8 cellular contexts compared by ENCODE assay signal in the genomic region with DNA sequence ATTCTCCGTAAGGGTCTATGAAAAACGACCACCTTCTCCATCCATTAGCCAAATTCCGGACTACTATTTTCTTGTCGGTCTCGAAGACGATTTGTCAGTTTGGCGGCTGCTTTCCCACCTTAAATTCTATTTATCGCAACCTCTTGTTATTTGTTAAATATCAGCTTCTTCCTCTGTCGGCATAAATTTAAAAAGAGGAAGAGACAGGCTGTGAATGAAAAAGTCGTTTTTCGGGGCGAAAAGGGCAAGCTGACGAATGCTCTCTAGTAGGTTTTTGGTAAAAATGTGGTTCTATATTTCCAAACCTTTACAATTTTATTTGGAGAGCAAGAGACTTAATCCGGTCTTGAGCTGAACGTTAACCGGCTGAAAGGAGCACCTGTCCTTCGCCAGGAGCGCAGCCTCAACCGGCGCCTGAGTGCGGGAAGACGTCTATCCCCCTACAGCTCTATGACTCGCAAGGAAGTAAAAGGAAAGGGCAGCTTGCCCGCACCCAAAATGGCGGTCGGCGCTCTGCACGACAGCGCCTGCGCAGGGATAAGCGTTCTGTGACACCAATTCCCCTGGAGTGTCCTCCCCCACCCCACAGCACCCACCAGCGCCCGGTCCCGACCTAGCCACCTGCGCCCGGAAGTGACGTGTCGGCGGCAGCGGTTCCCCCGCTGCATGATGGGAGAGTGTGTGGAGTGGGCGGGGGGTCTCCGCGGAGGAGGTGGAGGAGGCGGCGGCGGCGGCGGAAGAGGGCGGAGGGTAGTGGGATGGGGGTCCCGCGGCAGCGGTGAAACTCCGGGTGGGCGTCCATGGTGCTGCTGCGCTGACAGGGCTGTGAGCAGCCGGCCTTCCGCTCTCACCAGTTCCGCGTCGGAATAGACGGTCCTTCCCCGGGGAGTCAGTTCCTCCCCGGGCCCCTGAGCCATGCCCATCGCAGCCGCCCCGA. TPM values are rescaled to one million over a fixed set of nuclear protein-coding genes. Genes with fewer than 3 reads are reported as not detected.
DNase-seq lines count a peak whose midpoint lies in the region; ATAC-seq and TF ChIP-seq lines count a peak whose summit lies in the region.

A gene with protein sequence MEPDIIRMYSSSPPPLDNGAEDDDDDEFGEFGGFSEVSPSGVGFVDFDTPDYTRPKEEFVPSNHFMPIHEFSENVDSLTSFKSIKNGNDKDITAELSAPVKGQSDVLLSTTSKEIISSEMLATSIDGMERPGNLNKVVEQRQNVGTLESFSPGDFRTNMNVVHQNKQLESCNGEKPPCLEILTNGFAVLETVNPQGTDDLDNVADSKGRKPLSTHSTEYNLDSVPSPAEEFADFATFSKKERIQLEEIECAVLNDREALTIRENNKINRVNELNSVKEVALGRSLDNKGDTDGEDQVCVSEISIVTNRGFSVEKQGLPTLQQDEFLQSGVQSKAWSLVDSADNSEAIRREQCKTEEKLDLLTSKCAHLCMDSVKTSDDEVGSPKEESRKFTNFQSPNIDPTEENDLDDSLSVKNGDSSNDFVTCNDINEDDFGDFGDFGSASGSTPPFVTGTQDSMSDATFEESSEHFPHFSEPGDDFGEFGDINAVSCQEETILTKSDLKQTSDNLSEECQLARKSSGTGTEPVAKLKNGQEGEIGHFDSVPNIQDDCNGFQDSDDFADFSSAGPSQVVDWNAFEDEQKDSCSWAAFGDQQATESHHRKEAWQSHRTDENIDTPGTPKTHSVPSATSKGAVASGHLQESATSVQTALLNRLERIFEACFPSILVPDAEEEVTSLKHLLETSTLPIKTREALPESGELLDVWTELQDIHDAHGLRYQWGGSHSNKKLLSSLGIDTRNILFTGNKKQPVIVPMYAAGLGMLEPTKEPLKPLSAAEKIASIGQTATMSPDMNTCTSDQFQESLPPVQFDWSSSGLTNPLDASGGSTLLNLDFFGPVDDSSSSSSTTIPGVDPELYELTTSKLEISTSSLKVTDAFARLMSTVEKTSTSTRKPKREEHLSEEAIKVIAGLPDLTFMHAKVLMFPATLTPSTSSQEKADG (plus strand): TSS at position 662 of the 937 bp plus-strand sequence. CDS start 27,147 bp downstream, outside the sequence.

- no peaks in the 10 kb centered on the region for H3K27me3 ChIP-seq in liver (ENCODE audit: control insufficient read depth in 4 of 4, insufficient read depth in 4 of 4, low read length in 3 of 4)

- H3K4me3 ChIP-seq in liver (ENCODE audit: low read depth in 1 of 3, low read length in 3 of 3), result peak within 1 kb of the TSS; percentile 75 to 97 (median 85)

- DNase-seq in NCI-H82 (lab: John Stamatoyannopoulos, UW) (peak; percentile 100), dermis microvascular lymphatic vessel endothelial cell (ENCODE audit: low read depth in 2 of 2) (peak; percentile 96 to 99)
- peak; percentile 99 for DNase-seq in activated CD4-positive, alpha-beta T cell treated with anti-CD3 and anti-CD28 coated beads, Interleukin-2, amount 50 U/mL, for 48 hours
- DNase-seq in stimulated activated CD4-positive, alpha-beta T cell treated with anti-CD3 and anti-CD28 coated beads, Interleukin-4, amount 100 ng/mL, for 24 hours, result peak; percentile 99

- TF ChIP-seq CTCF in C4-2B (conservative IDR thresholded peaks at IDR 0.05), result no peak
- no peak for TF ChIP-seq CTCF in liver (IDR thresholded peaks at IDR 0.05; ENCODE audit: low read depth, low read length, missing input control)

- WGBS in liver, result under 1% methylated on average over 67 of the region's 67 CpGs

- no peaks in the 10 kb centered on the region for H3K36me3 ChIP-seq in liver (ENCODE audit: control insufficient read depth in 4 of 4, insufficient read depth in 3 of 4, low read depth in 1 of 4, low read length in 3 of 4)

- TF ChIP-seq RAD21 in liver (IDR thresholded peaks at IDR 0.05), result peak; percentile 14 to 44

- peak within 1 kb of the TSS; percentile 85 for H3K27ac ChIP-seq in C4-2B
- H3K27ac ChIP-seq in liver (ENCODE audit: low read depth in 1 of 2, low read length in 2 of 2), result peak within 1 kb of the TSS; percentile 89 to 98

- peaks cover 1 to 25% (median 15%) of the 10 kb centered on the region in 4 donors for H3K4me1 ChIP-seq in liver (ENCODE audit: control insufficient read depth in 4 of 4, insufficient read depth in 4 of 4, low read length in 3 of 4)

- ATAC-seq in GM19395 (IDR thresholded peaks at IDR 0.05; ENCODE audit: unreplicated experiment) (peak; percentile 79), HG03565 (IDR thresholded peaks at IDR 0.05; ENCODE audit: unreplicated experiment) (peak; percentile 78)

- peak within 1 kb of the TSS; percentile 91 to 99 for H3K9ac ChIP-seq in liver (ENCODE audit: low read depth in 1 of 2, low read length in 2 of 2)

- H3K9me3 ChIP-seq in liver (ENCODE audit: control insufficient read depth in 4 of 4, low read length in 3 of 4), result no peaks in the 10 kb centered on the region

TF ChIP-seq in liver, 16 proteins besides CTCF, POLR2A, EP300 and RAD21:
- TF ChIP-seq, protein P1, sequence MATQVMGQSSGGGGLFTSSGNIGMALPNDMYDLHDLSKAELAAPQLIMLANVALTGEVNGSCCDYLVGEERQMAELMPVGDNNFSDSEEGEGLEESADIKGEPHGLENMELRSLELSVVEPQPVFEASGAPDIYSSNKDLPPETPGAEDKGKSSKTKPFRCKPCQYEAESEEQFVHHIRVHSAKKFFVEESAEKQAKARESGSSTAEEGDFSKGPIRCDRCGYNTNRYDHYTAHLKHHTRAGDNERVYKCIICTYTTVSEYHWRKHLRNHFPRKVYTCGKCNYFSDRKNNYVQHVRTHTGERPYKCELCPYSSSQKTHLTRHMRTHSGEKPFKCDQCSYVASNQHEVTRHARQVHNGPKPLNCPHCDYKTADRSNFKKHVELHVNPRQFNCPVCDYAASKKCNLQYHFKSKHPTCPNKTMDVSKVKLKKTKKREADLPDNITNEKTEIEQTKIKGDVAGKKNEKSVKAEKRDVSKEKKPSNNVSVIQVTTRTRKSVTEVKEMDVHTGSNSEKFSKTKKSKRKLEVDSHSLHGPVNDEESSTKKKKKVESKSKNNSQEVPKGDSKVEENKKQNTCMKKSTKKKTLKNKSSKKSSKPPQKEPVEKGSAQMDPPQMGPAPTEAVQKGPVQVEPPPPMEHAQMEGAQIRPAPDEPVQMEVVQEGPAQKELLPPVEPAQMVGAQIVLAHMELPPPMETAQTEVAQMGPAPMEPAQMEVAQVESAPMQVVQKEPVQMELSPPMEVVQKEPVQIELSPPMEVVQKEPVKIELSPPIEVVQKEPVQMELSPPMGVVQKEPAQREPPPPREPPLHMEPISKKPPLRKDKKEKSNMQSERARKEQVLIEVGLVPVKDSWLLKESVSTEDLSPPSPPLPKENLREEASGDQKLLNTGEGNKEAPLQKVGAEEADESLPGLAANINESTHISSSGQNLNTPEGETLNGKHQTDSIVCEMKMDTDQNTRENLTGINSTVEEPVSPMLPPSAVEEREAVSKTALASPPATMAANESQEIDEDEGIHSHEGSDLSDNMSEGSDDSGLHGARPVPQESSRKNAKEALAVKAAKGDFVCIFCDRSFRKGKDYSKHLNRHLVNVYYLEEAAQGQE (IDR thresholded peaks at IDR 0.05), result peak; percentile 73
- TF ChIP-seq HNF4G (IDR thresholded peaks at IDR 0.05) (no peak), RXRA (IDR thresholded peaks at IDR 0.05) (peak; percentile 29 to 35), NR2F2 (IDR thresholded peaks at IDR 0.05) (peak; percentile 44), ATF3 (IDR thresholded peaks at IDR 0.05) (no peak), EGR1 (IDR thresholded peaks at IDR 0.05; ENCODE audit: low read depth in 2 of 2) (peak; percentile 66 to 68), YY1 (IDR thresholded peaks at IDR 0.05) (peak; percentile 100), TAF1 (conservative IDR thresholded peaks at IDR 0.05) (peak; percentile 88), GABPA (IDR thresholded peaks at IDR 0.05 in 1 of 2, conservative IDR thresholded peaks at IDR 0.05 in 1 of 2) (peak; percentile 82 to 94), ZBTB33 (IDR thresholded peaks at IDR 0.05) (peak; percentile 35), SP1 (IDR thresholded peaks at IDR 0.05) (peak; percentile 61), FOXA2 (IDR thresholded peaks at IDR 0.05) (no peak), JUND (IDR thresholded peaks at IDR 0.05) (no peak), FOXA1 (IDR thresholded peaks at IDR 0.05) (no peak), HNF4A (conservative IDR thresholded peaks at IDR 0.05) (peak in 1 of 2 donors; percentile 19)
- TF ChIP-seq, protein P2, sequence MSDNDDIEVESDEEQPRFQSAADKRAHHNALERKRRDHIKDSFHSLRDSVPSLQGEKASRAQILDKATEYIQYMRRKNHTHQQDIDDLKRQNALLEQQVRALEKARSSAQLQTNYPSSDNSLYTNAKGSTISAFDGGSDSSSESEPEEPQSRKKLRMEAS (IDR thresholded peaks at IDR 0.05), result peak; percentile 47
TF ChIP-seq in liver: peak in this region for 11.

RNA-seq across cellular contexts. Expression of the gene that starts here (rescaled TPM):
- total RNA-seq in dermis microvascular lymphatic vessel endothelial cell (24.8 and 29.0 TPM in 2 replicates), liver (10 to 100 TPM; 26.4 to 27.9 TPM)
- 10 to 100 TPM; 10.5 to 14.9 TPM for polyA plus RNA-seq in liver

Comparison
In these comparisons a context has a peak if more than half of its experiments do, and no peak if none do; other contexts are left out.
1. Peak in every context shown above with its lines: DNase-seq, ATAC-seq, H3K4me3 ChIP-seq and H3K27ac ChIP-seq.